Comparison of ENCODE assay signal across 13 cellular contexts in the genomic region with DNA sequence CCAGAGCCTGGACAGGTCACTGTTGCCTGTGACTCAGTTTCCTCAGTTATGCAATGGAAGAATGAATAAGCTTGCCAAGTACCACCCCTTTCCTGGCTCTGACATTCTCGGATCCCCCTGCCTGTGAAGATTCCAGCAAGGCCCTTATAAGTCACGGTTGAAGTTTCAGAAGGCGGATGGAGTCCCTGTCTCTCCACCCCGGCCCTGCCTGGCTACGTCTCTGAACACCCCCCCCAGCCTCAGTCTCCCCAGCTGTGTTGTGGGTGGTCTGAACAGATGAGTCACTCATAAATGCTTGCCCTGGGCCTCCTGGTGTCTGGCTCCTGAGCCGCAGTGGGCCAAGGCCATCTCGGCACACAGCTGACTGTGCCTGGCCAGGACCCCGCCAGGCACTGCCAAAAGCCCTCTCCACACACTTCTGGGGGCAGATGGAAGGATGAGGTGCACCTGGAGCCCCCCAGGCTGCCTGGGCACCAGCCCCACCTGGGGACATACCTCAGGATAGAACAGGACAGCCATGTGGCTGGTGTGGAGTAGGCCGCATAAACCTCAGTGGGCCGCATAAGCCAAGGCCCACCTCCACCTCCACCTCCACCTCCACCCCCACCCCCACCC. TPM values are rescaled to one million over a fixed set of nuclear protein-coding genes. Genes with fewer than 3 reads are reported as not detected.
DNase-seq lines count a peak whose midpoint lies in the region; FAIRE-seq and TF ChIP-seq lines count a peak whose summit lies in the region.
"Had no signal": no experiment of that assay in that cellular context is flagged by ENCODE, and none has a peak within 500 bp of the region (broad histone marks: within the 10 kb centered on the region; RNA-seq: fewer than 3 reads in every experiment).

No MANE protein-coding gene starts in this region.

- H3K4me3 Mint-ChIP-seq in astrocyte (ENCODE audit: unreplicated experiment) = no peak overlapping the region
- H3K4me3 Mint-ChIP-seq: T-cell had no signal

- no peak for TF ChIP-seq EP300 in stomach (IDR thresholded peaks at IDR 0.05)

- H3K9me3 ChIP-seq in astrocyte (ENCODE audit: insufficient read depth, low read depth, low read length) = no peaks in the 10 kb centered on the region
- no peaks in the 10 kb centered on the region for H3K9me3 ChIP-seq in kidney (ENCODE audit: control insufficient read depth in 1 of 2, low read length in 2 of 2)
- no peaks in the 10 kb centered on the region for H3K9me3 ChIP-seq in stomach

- H4K20me1 ChIP-seq in astrocyte (ENCODE audit: insufficient read depth, low read length) = peaks cover 26% of the 10 kb centered on the region

- TF ChIP-seq CTCF in astrocyte (IDR thresholded peaks at IDR 0.05; ENCODE audit: insufficient read depth, low read depth, low read length) (no peak), kidney (IDR thresholded peaks at IDR 0.05; ENCODE audit: borderline replicate concordance, extremely low read depth, insufficient read depth) (no peak), stomach (IDR thresholded peaks at IDR 0.05) (no peak)

- TF ChIP-seq POLR2A in stomach (IDR thresholded peaks at IDR 0.05) = no peak

- H3K4me3 ChIP-seq in astrocyte (ENCODE audit: insufficient read depth, low read depth, low read length) = no peak overlapping the region
- H3K4me3 ChIP-seq in kidney (ENCODE audit: low read length in 2 of 2) = no peak overlapping the region
- H3K4me3 ChIP-seq in stomach = no peak overlapping the region

- H3K27ac Mint-ChIP-seq in astrocyte (ENCODE audit: unreplicated experiment) = peak overlapping the region; percentile 47
- H3K27ac Mint-ChIP-seq: T-cell had no signal

- H3K36me3 Mint-ChIP-seq in astrocyte (ENCODE audit: low read depth, unreplicated experiment) = peaks cover 6% of the 10 kb centered on the region

- no peak overlapping the region for H2AFZ ChIP-seq in astrocyte (ENCODE audit: low read depth, low read length)

- H3K4me1 Mint-ChIP-seq in astrocyte (ENCODE audit: low read depth, unreplicated experiment) = peaks cover 14% of the 10 kb centered on the region
- H3K4me1 Mint-ChIP-seq: T-cell had no signal

- no peak for FAIRE-seq in astrocyte (lab: Jason Lieb, UNC)
- no peak for FAIRE-seq in kidney (lab: Jason Lieb, UNC)
- FAIRE-seq in urothelium cell line (lab: Jason Lieb, UNC) = no peak

- H3K27ac ChIP-seq in astrocyte (ENCODE audit: low read depth, low read length) = no peak overlapping the region
- H3K27ac ChIP-seq in kidney (ENCODE audit: low read depth in 2 of 2, low read length in 2 of 2) = peak overlapping the region; percentile 51 to 75
- peak overlapping the region in 4 of 5 donors; percentile 14 to 39 (median 25) for H3K27ac ChIP-seq in stomach

- H3K36me3 ChIP-seq in astrocyte (ENCODE audit: insufficient read depth, low read length) = no peaks in the 10 kb centered on the region
- peaks cover 2 to 4% of the 10 kb centered on the region in 2 donors for H3K36me3 ChIP-seq in kidney (ENCODE audit: control insufficient read depth in 1 of 2, insufficient read depth in 2 of 2, low read length in 2 of 2)
- H3K36me3 ChIP-seq in stomach = peaks cover 19 to 100% (median 86%) of the 10 kb centered on the region in 4 donors

- no peaks in the 10 kb centered on the region for H3K27me3 ChIP-seq in astrocyte (ENCODE audit: insufficient read depth, low read length)
- H3K27me3 ChIP-seq in stomach = no peaks in the 10 kb centered on the region

- H3K27me3 Mint-ChIP-seq in astrocyte (ENCODE audit: low read depth, unreplicated experiment) = no peaks in the 10 kb centered on the region
- H3K27me3 Mint-ChIP-seq: T-cell had no signal

- WGBS in stomach, 5 donors = 75 to 86% (median 76%) methylated on average over 8 to 10 of the region's 10 CpGs

- H3K4me2 ChIP-seq in astrocyte (ENCODE audit: low read length) = peak overlapping the region; percentile 26

- H3K79me2 ChIP-seq in astrocyte (ENCODE audit: insufficient read depth, low read length) = peaks cover 10% of the 10 kb centered on the region

- peak; percentile 53 for DNase-seq in EH (ENCODE audit: low read depth)
- no peak for DNase-seq in astrocyte (ENCODE audit: low read depth)
- DNase-seq in kidney = peak; percentile 74
- DNase-seq in stomach = no peak
- no peak for DNase-seq in urothelium cell line (ENCODE audit: low spot score)
- no peak for DNase-seq in NCI-H510A treated with DMSO at 0.1 percent for 48 hours (lab: John Stamatoyannopoulos, UW)
- DNase-seq in SKM-1 (lab: John Stamatoyannopoulos, UW; ENCODE audit: unreplicated experiment) = no peak
- DNase-seq: activated T-cell treated with anti-CD3 and anti-CD28 coated beads, Interleukin-2, amount 50 U/mL, for 1 hour; amygdala; COR-L47; hippocampal formation; NCI-H1048 had no signal

- H3K9me3 Mint-ChIP-seq in astrocyte (ENCODE audit: unreplicated experiment) = no peaks in the 10 kb centered on the region
- H3K9me3 Mint-ChIP-seq: T-cell had no signal

- peaks cover 58% of the 10 kb centered on the region for H3K4me1 ChIP-seq in astrocyte (ENCODE audit: insufficient read depth, low read length)
- peaks cover 0 to 33% of the 10 kb centered on the region in 2 donors for H3K4me1 ChIP-seq in kidney (ENCODE audit: control insufficient read depth in 1 of 2, insufficient read depth in 1 of 2, low read depth in 1 of 2, low read length in 2 of 2)
- peaks cover 2 to 34% (median 11%) of the 10 kb centered on the region in 4 donors for H3K4me1 ChIP-seq in stomach

- intact Hi-C loops in kidney (cut with DNase I) (no loop called here), stomach (cut with DNase I; ENCODE audit: low total_unique reads) (no loop called here)

- H3K9ac ChIP-seq in astrocyte (ENCODE audit: low read length) (peak overlapping the region; percentile 7), kidney (ENCODE audit: low read length in 2 of 2) (peak overlapping the region in 1 of 2 donors; percentile 0)

RNA-seq across cellular contexts. Expression of a gene that starts 15.4 kb away (rescaled TPM):
- total RNA-seq in astrocyte (32.0 and 38.7 TPM in 2 replicates), kidney (82.7 TPM), stomach (10 to 100 TPM; 10.5 to 25.6 (median 11.6) TPM)
- polyA plus RNA-seq in kidney (ENCODE audit: insufficient read depth, low read depth, low replicate concordance) (75.7 TPM), stomach (1 to 10 TPM; 3.7 to 7.2 (median 5.1) TPM)

RNA-seq across cellular contexts. Expression of a gene that starts 29.3 kb away (rescaled TPM):
- total RNA-seq in astrocyte (25.0 and 26.4 TPM in 2 replicates), kidney (50.1 TPM), stomach (100 to 1,000 TPM in 2 of 5 donors, 10 to 100 TPM in 3; 12.5 to 173 (median 57.2) TPM)
- polyA plus RNA-seq in kidney (ENCODE audit: insufficient read depth, low read depth, low replicate concordance) (9.8 TPM), stomach (10 to 100 TPM; 12.6 to 14.2 (median 13.6) TPM)

RNA-seq across cellular contexts. Expression of a gene that starts 35.9 kb away (rescaled TPM):
- total RNA-seq in astrocyte (50.7 and 51.9 TPM in 2 replicates), kidney (29.4 TPM), stomach (100 to 1,000 TPM in 1 of 5 donors, 10 to 100 TPM in 3, 1 to 10 TPM in 1; 4.7 to 218 (median 28.1) TPM)
- polyA plus RNA-seq in kidney (ENCODE audit: insufficient read depth, low read depth, low replicate concordance) (61.1 TPM), stomach (100 to 1,000 TPM in 2 of 3 donors, 10 to 100 TPM in 1; 54.4 to 117 (median 104) TPM)

RNA-seq across cellular contexts. Expression of a gene that starts 38.6 kb away (rescaled TPM):
- 36.4 and 39.8 TPM in 2 replicates for total RNA-seq in astrocyte
- 41.1 TPM for total RNA-seq in kidney
- polyA plus RNA-seq in kidney (ENCODE audit: insufficient read depth, low read depth, low replicate concordance) = 49.4 TPM
- 10 to 100 TPM; 26.8 to 53.0 (median 39.1) TPM for total RNA-seq in stomach
- 10 to 100 TPM; 18.8 to 28.0 (median 24.5) TPM for polyA plus RNA-seq in stomach

Comparison
In these comparisons a context has a peak if more than half of its experiments do, and no peak if none do; other contexts are left out.
1. DNase-seq: peak in EH (single experiment) and kidney (single experiment); none in astrocyte (single experiment), stomach (single experiment), urothelium cell line (single experiment), NCI-H510A treated with DMSO at 0.1 percent for 48 hours (single experiment) and SKM-1 (single experiment).